ENCODE assay signal across 8 cellular contexts in genomic region chr14:105086833-105087307, GRCh38. TPM values are rescaled to one million over a fixed set of nuclear protein-coding genes. Genes with fewer than 3 reads are reported as not detected.
DNase-seq lines count a peak whose midpoint lies in the region; ATAC-seq, FAIRE-seq and TF ChIP-seq lines count a peak whose summit lies in the region.

No MANE protein-coding gene starts in this region.

- in situ Hi-C loops in SK-MEL-5 (cut with HindIII; ENCODE audit: low pct_unique_long_range_greater_than_20kb, low sequenced_read_pairs): no loop called here

- no peaks in the 10 kb centered on the region for H3K36me3 Mint-ChIP-seq in glutamatergic neuron (ENCODE audit: unreplicated experiment)

- H3K4me1 Mint-ChIP-seq in glutamatergic neuron (ENCODE audit: low read depth, unreplicated experiment): peaks cover 2% of the 10 kb centered on the region

- no peak overlapping the region for H3K4me3 Mint-ChIP-seq in glutamatergic neuron (ENCODE audit: unreplicated experiment)

- no peak overlapping the region for H3K27ac Mint-ChIP-seq in glutamatergic neuron (ENCODE audit: unreplicated experiment)

- ATAC-seq in GM21360 (IDR thresholded peaks at IDR 0.05; ENCODE audit: unreplicated experiment): peak; percentile 56

- H3K9me3 Mint-ChIP-seq in glutamatergic neuron (ENCODE audit: unreplicated experiment): peaks cover 5% of the 10 kb centered on the region

- intact Hi-C loops in posterior vena cava (cut with DNase I): loop anchor here in 1 of 2 donors (10.0 kb wide), 1 partner anchor 388 kb away; the partner anchor contains the start of gene CRIP2

- DNase-seq in DMS 273 (lab: John Stamatoyannopoulos, UW; ENCODE audit: unreplicated experiment): peak; percentile 94
- DNase-seq in HuH-7 (ENCODE audit: low spot score): peak; percentile 88
- DNase-seq in SK-MEL-5 (ENCODE audit: low read depth, low spot score): peak; percentile 68
- DNase-seq in activated gamma-delta T cell treated with anti-CD3 and anti-CD28 coated beads, Interleukin-2, amount 50 U/mL, for 16 hours (ENCODE audit: low read depth): peak; percentile 77
- DNase-seq in glutamatergic neuron: peak; percentile 91
- peak; percentile 93 for DNase-seq in posterior vena cava (ENCODE audit: low spot score)
- DNase-seq in urothelium cell line (ENCODE audit: low spot score): peak; percentile 77

- H3K27me3 Mint-ChIP-seq in glutamatergic neuron (ENCODE audit: unreplicated experiment): peaks cover 2% of the 10 kb centered on the region

- peak; percentile 75 for TF ChIP-seq CTCF in glutamatergic neuron (IDR thresholded peaks at IDR 0.05; ENCODE audit: partially characterized antibody, unreplicated experiment)

- peak; percentile 67 for FAIRE-seq in urothelium cell line (lab: Jason Lieb, UNC)

RNA-seq across cellular contexts. Expression of gene GPR132, which starts 21.6 kb away (rescaled TPM):
- not detected in 2 replicates for total RNA-seq in SK-MEL-5 (2014; rRNA removed; shearing (Covaris generic))
- polyA plus RNA-seq in SK-MEL-5 (2015; cell fraction: cytosol; rRNA removed): not detected in 2 replicates
- not detected in 2 replicates for polyA plus RNA-seq in SK-MEL-5 (2015; cell fraction: nucleus; rRNA removed)
- not detected for total RNA-seq in glutamatergic neuron (ENCODE audit: unreplicated experiment)
- 1 to 10 TPM; 1.8 to 3.1 TPM for total RNA-seq in posterior vena cava

Comparison
In these comparisons a context has a peak if more than half of its experiments do, and no peak if none do; other contexts are left out.
1. Peak in every context shown above with its lines: DNase-seq and ATAC-seq.